ENCODE assay signal across 8 cellular contexts in the genomic region with DNA sequence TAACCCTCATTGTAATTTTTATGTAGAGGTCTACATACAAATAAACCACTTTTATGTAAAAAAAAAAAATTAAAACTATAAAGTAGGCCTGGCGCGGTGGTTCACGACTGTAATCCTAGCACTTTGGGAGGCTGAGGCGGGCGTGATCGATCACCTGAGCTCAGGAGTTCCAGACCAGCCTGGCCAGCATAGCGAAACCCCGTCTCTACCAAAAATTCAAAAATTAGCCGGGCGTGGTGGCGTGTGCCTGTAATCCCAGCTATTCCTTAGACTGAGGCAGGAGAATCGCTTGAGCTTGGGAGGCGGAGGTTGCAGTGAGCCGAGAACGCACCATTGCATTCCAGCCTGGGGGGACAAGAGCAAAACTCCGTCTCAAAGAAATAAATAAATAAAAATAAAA. TPM values are rescaled to one million over a fixed set of nuclear protein-coding genes. Genes with fewer than 3 reads are reported as not detected.
DNase-seq lines count a peak whose midpoint lies in the region; ATAC-seq, FAIRE-seq and TF ChIP-seq lines count a peak whose summit lies in the region.

No MANE protein-coding gene starts in this region.

- no peaks in the 10 kb centered on the region for H3K27me3 ChIP-seq in iPS-20b (ENCODE audit: insufficient read depth, low read length)
- H3K27me3 ChIP-seq in subcutaneous abdominal adipose tissue (ENCODE audit: control insufficient read depth in 5 of 5, insufficient read depth in 4 of 5, low read length in 5 of 5) = no peaks in the 10 kb centered on the region

- intact Hi-C loops in activated CD4-positive, alpha-beta T cell treated with anti-CD3 and anti-CD28 coated beads, Interleukin-2, amount 10 ng/mL, durations not matched to agents 24 days and 14 days (cut with micrococcal nuclease) = loop anchor here (10.0 kb wide), 1 partner anchor 96 kb away; a partner anchor contains a TSS

- ATAC-seq in HG02870 (IDR thresholded peaks at IDR 0.05; ENCODE audit: unreplicated experiment) = no peak
- ATAC-seq in HG02970 (IDR thresholded peaks at IDR 0.05; ENCODE audit: low FRiP score, unreplicated experiment) = no peak

- no peaks in the 10 kb centered on the region for H3K9me3 ChIP-seq in iPS-20b (ENCODE audit: insufficient read depth, low read depth, low read length)
- no peaks in the 10 kb centered on the region for H3K9me3 ChIP-seq in subcutaneous abdominal adipose tissue (ENCODE audit: control insufficient read depth in 5 of 5, low read length in 5 of 5)

- peaks cover 41% of the 10 kb centered on the region for H3K4me1 Mint-ChIP-seq in activated CD4-positive, alpha-beta T cell treated with anti-CD3 and anti-CD28 coated beads, Interleukin-2, amount 10 ng/mL, durations not matched to agents 24 days and 14 days
- H3K4me1 Mint-ChIP-seq in activated naive CD8-positive, alpha-beta T cell treated with anti-CD3 and anti-CD28 coated beads for 36 hours = peaks cover 50% of the 10 kb centered on the region

- peak overlapping the region; percentile 97 for H3K4me3 Mint-ChIP-seq in activated CD4-positive, alpha-beta T cell treated with anti-CD3 and anti-CD28 coated beads, Interleukin-2, amount 10 ng/mL, durations not matched to agents 24 days and 14 days
- H3K4me3 Mint-ChIP-seq in activated naive CD8-positive, alpha-beta T cell treated with anti-CD3 and anti-CD28 coated beads for 36 hours = peak overlapping the region; percentile 96

- peak overlapping the region; percentile 88 for H3K4me3 ChIP-seq in iPS-20b (ENCODE audit: low read length)
- H3K4me3 ChIP-seq in subcutaneous abdominal adipose tissue (ENCODE audit: low read depth in 1 of 5, low read length in 5 of 5) = peak overlapping the region; percentile 70 to 95 (median 91)

- no peak overlapping the region for H3K27ac ChIP-seq in iPS-20b (ENCODE audit: low read length)
- H3K27ac ChIP-seq in subcutaneous abdominal adipose tissue (ENCODE audit: low read depth, low read length) = peak overlapping the region; percentile 80

- no peak for DNase-seq in activated CD4-positive, alpha-beta T cell treated with anti-CD3 and anti-CD28 coated beads, Interleukin-2, amount 10 ng/mL, durations not matched to agents 24 days and 14 days
- DNase-seq in activated CD4-positive, alpha-beta T cell treated with anti-CD3 and anti-CD28 coated beads, Interleukin-2, amount 50 U/mL, for 4 hours = no peak
- DNase-seq in activated naive CD8-positive, alpha-beta T cell treated with anti-CD3 and anti-CD28 coated beads for 36 hours = no peak
- DNase-seq in GM12891 (ENCODE audit: insufficient read length, low spot score) = no peak

- peaks cover 32% of the 10 kb centered on the region for H3K36me3 ChIP-seq in iPS-20b (ENCODE audit: insufficient read depth, low read depth, low read length)
- peaks cover 0 to 4% (median 0%) of the 10 kb centered on the region in 5 donors for H3K36me3 ChIP-seq in subcutaneous abdominal adipose tissue (ENCODE audit: control insufficient read depth in 5 of 5, insufficient read depth in 5 of 5, low read length in 5 of 5)

- 0 out of 2 replicates have a peak, but pooled peaks cover 3% of the 10 kb centered on the region for H3K4me1 ChIP-seq in iPS-20b (ENCODE audit: insufficient read depth, low read length)
- H3K4me1 ChIP-seq in subcutaneous abdominal adipose tissue (ENCODE audit: control insufficient read depth in 5 of 5, insufficient read depth in 5 of 5, low read length in 5 of 5) = peaks cover 4 to 49% (median 44%) of the 10 kb centered on the region in 5 donors

- peaks cover 4% of the 10 kb centered on the region for H3K9me3 Mint-ChIP-seq in activated CD4-positive, alpha-beta T cell treated with anti-CD3 and anti-CD28 coated beads, Interleukin-2, amount 10 ng/mL, durations not matched to agents 24 days and 14 days
- no peaks in the 10 kb centered on the region for H3K9me3 Mint-ChIP-seq in activated naive CD8-positive, alpha-beta T cell treated with anti-CD3 and anti-CD28 coated beads for 36 hours

- H3K27me3 Mint-ChIP-seq in activated CD4-positive, alpha-beta T cell treated with anti-CD3 and anti-CD28 coated beads, Interleukin-2, amount 10 ng/mL, durations not matched to agents 24 days and 14 days = no peaks in the 10 kb centered on the region
- no peaks in the 10 kb centered on the region for H3K27me3 Mint-ChIP-seq in activated naive CD8-positive, alpha-beta T cell treated with anti-CD3 and anti-CD28 coated beads for 36 hours

- peak overlapping the region; percentile 82; the same call in 1 of the 2 replicates for H3K9ac ChIP-seq in iPS-20b (ENCODE audit: low read depth, low read length)
- H3K9ac ChIP-seq in subcutaneous abdominal adipose tissue (ENCODE audit: low read length in 5 of 5) = peak overlapping the region in 4 of 5 donors; percentile 46 to 68 (median 54)

- H3K27ac Mint-ChIP-seq in activated CD4-positive, alpha-beta T cell treated with anti-CD3 and anti-CD28 coated beads, Interleukin-2, amount 10 ng/mL, durations not matched to agents 24 days and 14 days = no peak overlapping the region
- H3K27ac Mint-ChIP-seq in activated naive CD8-positive, alpha-beta T cell treated with anti-CD3 and anti-CD28 coated beads for 36 hours = no peak overlapping the region

- FAIRE-seq in GM12891 (lab: Jason Lieb, UNC) = no peak

- H3K36me3 Mint-ChIP-seq in activated CD4-positive, alpha-beta T cell treated with anti-CD3 and anti-CD28 coated beads, Interleukin-2, amount 10 ng/mL, durations not matched to agents 24 days and 14 days (ENCODE audit: low read depth) = peaks cover 32% of the 10 kb centered on the region
- H3K36me3 Mint-ChIP-seq in activated naive CD8-positive, alpha-beta T cell treated with anti-CD3 and anti-CD28 coated beads for 36 hours = peaks cover 34% of the 10 kb centered on the region

- no peak for TF ChIP-seq POLR2A in GM12891 (IDR thresholded peaks at IDR 0.05; ENCODE audit: low read depth, low read length)

TF ChIP-seq in GM12891, 5 proteins besides CTCF, POLR2A, EP300 and RAD21:
- TF ChIP-seq POU2F2 (IDR thresholded peaks at IDR 0.05; ENCODE audit: low read depth, low read length) (no peak), TAF1 (IDR thresholded peaks at IDR 0.05; ENCODE audit: low read depth, low read length) (no peak), SPI1 (IDR thresholded peaks at IDR 0.05; ENCODE audit: low read depth, low read length) (no peak), PAX5 (IDR thresholded peaks at IDR 0.05; ENCODE audit: insufficient read depth, low read length, severe bottlenecking) (no peak), POLR2AphosphoS5 (IDR thresholded peaks at IDR 0.05; ENCODE audit: low read depth, low read length) (no peak)

RNA-seq across cellular contexts. Expression of a gene that starts 0.8 kb away (rescaled TPM):
- 18.4 and 19.4 TPM in 2 replicates for total RNA-seq in activated CD4-positive, alpha-beta T cell treated with anti-CD3 and anti-CD28 coated beads, Interleukin-2, amount 10 ng/mL, durations not matched to agents 24 days and 14 days
- total RNA-seq in activated naive CD8-positive, alpha-beta T cell treated with anti-CD3 and anti-CD28 coated beads for 36 hours = 10 to 100 TPM; 19.2 to 20.1 TPM
- 17.6 TPM for polyA plus RNA-seq in GM12891 (2012; ENCODE audit: low read depth, missing spikeins)

RNA-seq across cellular contexts. Expression of a gene that starts 4.6 kb away (rescaled TPM):
- total RNA-seq in activated CD4-positive, alpha-beta T cell treated with anti-CD3 and anti-CD28 coated beads, Interleukin-2, amount 10 ng/mL, durations not matched to agents 24 days and 14 days = 238 and 250 TPM in 2 replicates
- total RNA-seq in activated naive CD8-positive, alpha-beta T cell treated with anti-CD3 and anti-CD28 coated beads for 36 hours = 100 to 1,000 TPM; 285 to 303 TPM
- 309 TPM for polyA plus RNA-seq in GM12891 (2012; ENCODE audit: low read depth, missing spikeins)

RNA-seq across cellular contexts. Expression of a gene that starts 4.8 kb away (rescaled TPM):
- not detected in 2 replicates for total RNA-seq in activated CD4-positive, alpha-beta T cell treated with anti-CD3 and anti-CD28 coated beads, Interleukin-2, amount 10 ng/mL, durations not matched to agents 24 days and 14 days
- total RNA-seq in activated naive CD8-positive, alpha-beta T cell treated with anti-CD3 and anti-CD28 coated beads for 36 hours = not detected
- 0.05 TPM for polyA plus RNA-seq in GM12891 (2012; ENCODE audit: low read depth, missing spikeins)

RNA-seq across cellular contexts. Expression of a gene that starts 28.6 kb away (rescaled TPM):
- total RNA-seq in activated CD4-positive, alpha-beta T cell treated with anti-CD3 and anti-CD28 coated beads, Interleukin-2, amount 10 ng/mL, durations not matched to agents 24 days and 14 days = 63.9 and 67.3 TPM in 2 replicates
- total RNA-seq in activated naive CD8-positive, alpha-beta T cell treated with anti-CD3 and anti-CD28 coated beads for 36 hours = 10 to 100 TPM; 49.8 to 49.9 TPM
- 21.9 TPM for polyA plus RNA-seq in GM12891 (2012; ENCODE audit: low read depth, missing spikeins)
